Comparison of ENCODE assay signal across 1 cellular context in genomic region chr13:40552895-40553294, GRCh38.
A peak's percentile ranks its signal among the peaks of the same experiment; 100 is the strongest.
TF ChIP-seq lines count a peak whose summit lies in the region.

No MANE protein-coding gene starts in this region.

TF ChIP-seq in H1, 55 proteins besides CTCF, POLR2A, EP300 and RAD21:
- TF ChIP-seq POLR2AphosphoS5 (IDR thresholded peaks at IDR 0.05; ENCODE audit: low read depth, low read length) (0 out of 2 replicates have a peak, but pooled peaks have one; percentile 43), KDM1A (IDR thresholded peaks at IDR 0.05; ENCODE audit: borderline replicate concordance, low read length) (no peak)
